31 cellular contexts compared by ENCODE assay signal in genomic region chr10:61669161-61669755, GRCh38. TPM values are rescaled to one million over a fixed set of nuclear protein-coding genes. Genes with fewer than 3 reads are reported as not detected.
A peak's percentile ranks its signal among the peaks of the same experiment; 100 is the strongest.
DNase-seq lines count a peak whose midpoint lies in the region; FAIRE-seq and TF ChIP-seq lines count a peak whose summit lies in the region.
"Had no signal": no experiment of that assay in that cellular context is flagged by ENCODE, and none has a peak within 500 bp of the region (broad histone marks: within the 10 kb centered on the region; RNA-seq: fewer than 3 reads in every experiment).

No MANE protein-coding gene starts in this region.

- FAIRE-seq in colon (lab: Jason Lieb, UNC) = peak; percentile 45
- FAIRE-seq: H54 had no signal

- DNase-seq in NCI-H69 (lab: John Stamatoyannopoulos, UW) = peak; percentile 20
- DNase-seq in osteoblast (ENCODE audit: insufficient read length, low spot score, missing footprints) = peak; percentile 27
- DNase-seq in activated CD4-positive, CD25-positive, alpha-beta regulatory T cell treated with anti-CD3 and anti-CD28 coated beads, Interleukin-2, amount 50 U/mL, for 72 hours = no peak
- DNase-seq in thyroid gland = no peak
- DNase-seq in GOT3 (lab: John Stamatoyannopoulos, UW) = no peak
- no peak for DNase-seq in germinal center (ENCODE audit: low spot score)
- DNase-seq: activated CD8-positive, alpha-beta T cell treated with anti-CD3 and anti-CD28 coated beads, Interleukin-2, amount 10 ng/mL, durations not matched to agents 7 days and 5 days; activated effector memory CD4-positive, alpha-beta T cell treated with Interleukin-2 at 50 U/mL for 16 hours; activated naive CD8-positive, alpha-beta T cell treated with anti-CD3 and anti-CD28 coated beads, Interleukin-2, amount 10 ng/mL, durations not matched to agents 7 days and 5 days; caudate nucleus; CD8-positive, alpha-beta T cell; heart right ventricle; KBM-7; MM.1S; NCI-H1417 treated with DMSO at 0.1 percent for 48 hours; NCI-H2081; NCI-H2227 treated with DMSO at 0.1 percent for 48 hours; NCI-H526 treated with DMSO at 0.1 percent for 48 hours; pancreas; stimulated activated CD4-positive, alpha-beta T cell treated with anti-CD3 and anti-CD28 coated beads, Interleukin-12 subunit alpha, Interleukin-12 subunit beta, amount 100 ng/mL, for 4 hours; stimulated activated CD4-positive, alpha-beta T cell treated with anti-CD3 and anti-CD28 coated beads, Interleukin-4, amount 100 ng/mL, for 4 hours; stimulated activated naive B cell treated with anti-CD40 and anti-IgM and Interleukin-4, amounts not matched to agents 10 μg/mL and 1 μg/mL and 100 μg/mL, for 72 hours; uterus had no signal

- H3K79me2 ChIP-seq in osteoblast (ENCODE audit: insufficient read depth, low read length) = no peaks in the 10 kb centered on the region

- H3K4me2 ChIP-seq in osteoblast (ENCODE audit: insufficient read depth, low read length) = no peak overlapping the region

- peak; percentile 49 for TF ChIP-seq CTCF in C4-2B (conservative IDR thresholded peaks at IDR 0.05)
- no peak for TF ChIP-seq CTCF in osteoblast (IDR thresholded peaks at IDR 0.05; ENCODE audit: extremely low read depth, low read depth, low read length)
- no peak for TF ChIP-seq CTCF in thyroid gland (IDR thresholded peaks at IDR 0.05)

- no peaks in the 10 kb centered on the region for H4K20me1 ChIP-seq in osteoblast (ENCODE audit: insufficient read depth, low read length)

- H3K4me3 ChIP-seq in osteoblast (ENCODE audit: insufficient read depth, low read length) = no peak overlapping the region
- H3K4me3 ChIP-seq in thyroid gland (replicated peaks in 1 of 3) = no peak overlapping the region
- H3K4me3 ChIP-seq: heart right ventricle, lung, pancreas, suprapubic skin, uterus had no signal

- TF ChIP-seq POLR2A in thyroid gland (IDR thresholded peaks at IDR 0.05) = no peak

- no peaks in the 10 kb centered on the region for H3K27me3 ChIP-seq in osteoblast (ENCODE audit: insufficient read depth, low read length)
- H3K27me3 ChIP-seq in thyroid gland = no peaks in the 10 kb centered on the region
- H3K27me3 ChIP-seq: heart right ventricle, pancreas, suprapubic skin, uterus had no signal

- H3K27ac ChIP-seq in C4-2B (no peak overlapping the region), osteoblast (ENCODE audit: low read depth, low read length) (no peak overlapping the region), thyroid gland (no peak overlapping the region)
- H3K27ac ChIP-seq: heart right ventricle, pancreas, RWPE1, suprapubic skin had no signal

- no peak overlapping the region for H2AFZ ChIP-seq in osteoblast (ENCODE audit: low read length)

- intact Hi-C loops in thyroid gland (cut with DNase I) = no loop called here

- H3K36me3 ChIP-seq in osteoblast (ENCODE audit: insufficient read depth, low read length) (no peaks in the 10 kb centered on the region), thyroid gland (no peaks in the 10 kb centered on the region)
- H3K36me3 ChIP-seq: heart right ventricle, pancreas, suprapubic skin, uterus had no signal

- H3K4me1 ChIP-seq in osteoblast (ENCODE audit: insufficient read depth, low read length) = no peaks in the 10 kb centered on the region
- no peaks in the 10 kb centered on the region for H3K4me1 ChIP-seq in thyroid gland
- H3K4me1 ChIP-seq: heart right ventricle, pancreas, suprapubic skin, uterus had no signal

- H3K9me3 ChIP-seq in osteoblast (ENCODE audit: low read depth, low read length) (no peaks in the 10 kb centered on the region), thyroid gland (no peaks in the 10 kb centered on the region)
- H3K9me3 ChIP-seq: heart right ventricle, pancreas, suprapubic skin, uterus had no signal

RNA-seq across cellular contexts. Expression of gene CABCOCO1, which starts 6.5 kb away (rescaled TPM):
- total RNA-seq in osteoblast = 2.2 and 3.5 TPM in 2 replicates
- total RNA-seq in thyroid gland = under 1 TPM in 2 of 4 donors, not detected in 2; 0.45 to 0.54 TPM
- total RNA-seq: activated CD8-positive, alpha-beta T cell treated with anti-CD3 and anti-CD28 coated beads, Interleukin-2, amount 10 ng/mL, durations not matched to agents 7 days and 5 days; activated naive CD8-positive, alpha-beta T cell treated with anti-CD3 and anti-CD28 coated beads, Interleukin-2, amount 10 ng/mL, durations not matched to agents 7 days and 5 days; CD8-positive, alpha-beta T cell; dermis microvascular lymphatic vessel endothelial cell; heart right ventricle; HT1080; suprapubic skin had no signal

Comparison
In these comparisons a context has a peak if more than half of its experiments do, and no peak if none do; other contexts are left out.
1. DNase-seq: peak in NCI-H69 (single experiment) and osteoblast (single experiment); none in activated CD4-positive, CD25-positive, alpha-beta regulatory T cell treated with anti-CD3 and anti-CD28 coated beads, Interleukin-2, amount 50 U/mL, for 72 hours (single experiment), thyroid gland (0 of 2), GOT3 (single experiment) and germinal center (single experiment).